ENCODE assay signal across 10 cellular contexts in genomic region chr4:113080050-113080449, GRCh38. TPM values are rescaled to one million over a fixed set of nuclear protein-coding genes. Genes with fewer than 3 reads are reported as not detected.
DNase-seq lines count a peak whose midpoint lies in the region; ATAC-seq and TF ChIP-seq lines count a peak whose summit lies in the region.
"Had no signal": no experiment of that assay in that cellular context is flagged by ENCODE, and none has a peak within 500 bp of the region (broad histone marks: within the 10 kb centered on the region; RNA-seq: fewer than 3 reads in every experiment).

No MANE protein-coding gene starts in this region.

- H3F3A ChIP-seq in GM23248 (ENCODE audit: insufficient read depth), result no peaks in the 10 kb centered on the region

- H3K9me2 ChIP-seq in GM23248 (ENCODE audit: insufficient read depth), result no peaks in the 10 kb centered on the region
- H3K9me2 ChIP-seq in hepatocyte (replicated peaks; ENCODE audit: insufficient read depth), result no peaks in the 10 kb centered on the region

- 87 to 88% methylated on average over 9 of the region's 9 CpGs for WGBS in GM23248 (ENCODE audit: low coverage in 1 of 2, low lambda C conversion rate in 2 of 2, missing lambda C conversion rate in 2 of 2), 2 experiments
- WGBS in hepatocyte (ENCODE audit: low lambda C conversion rate, missing lambda C conversion rate), result 80% methylated on average over 9 of the region's 9 CpGs

- H3K36me3 ChIP-seq in GM23248 (ENCODE audit: low read depth) (no peaks in the 10 kb centered on the region), RWPE2 (ENCODE audit: low read depth) (no peaks in the 10 kb centered on the region), hepatocyte (replicated peaks; ENCODE audit: insufficient read depth, low read depth) (no peaks in the 10 kb centered on the region)

- H3K4me3 ChIP-seq in GM23248 (no peak overlapping the region), RWPE2 (ENCODE audit: severe bottlenecking) (no peak overlapping the region), hepatocyte (no peak overlapping the region)

- no peaks in the 10 kb centered on the region for H3K4me1 Mint-ChIP-seq in nephron progenitor cell

- no peaks in the 10 kb centered on the region for H4K20me1 ChIP-seq in GM23248 (ENCODE audit: insufficient read depth)
- H4K20me1 ChIP-seq in hepatocyte (ENCODE audit: insufficient read depth, poor library complexity, severe bottlenecking), result no peaks in the 10 kb centered on the region

- H3K4me1 ChIP-seq in GM23248 (ENCODE audit: insufficient read depth), result no peaks in the 10 kb centered on the region
- H3K4me1 ChIP-seq in RWPE2 (ENCODE audit: insufficient read depth, poor library complexity, severe bottlenecking), result no peaks in the 10 kb centered on the region
- no peaks in the 10 kb centered on the region for H3K4me1 ChIP-seq in hepatocyte (ENCODE audit: insufficient read depth)

- peak; percentile 71 for DNase-seq in Ammon's horn (ENCODE audit: low spot score)
- DNase-seq in GM23248, result peak; percentile 66
- no peak for DNase-seq in RWPE2 (ENCODE audit: low spot score)
- DNase-seq in hepatocyte (ENCODE audit: low spot score), result peak; percentile 54
- DNase-seq in activated CD4-positive, CD25-positive, alpha-beta regulatory T cell treated with anti-CD3 and anti-CD28 coated beads, Interleukin-2, amount 50 U/mL, for 72 hours, result no peak
- DNase-seq in nephron progenitor cell, result no peak
- DNase-seq in NCI-H2029 treated with DMSO at 0.1 percent for 48 hours (lab: John Stamatoyannopoulos, UW), result no peak
- DNase-seq in GM10248 (ENCODE audit: extremely low spot score), result no peak
- DNase-seq: activated T-cell treated with anti-CD3 and anti-CD28 coated beads, Interleukin-2, amount 50 U/mL, for 24 hours; NCI-H774 had no signal

- H3K79me2 ChIP-seq in GM23248 (ENCODE audit: insufficient read depth) (no peaks in the 10 kb centered on the region), hepatocyte (no peaks in the 10 kb centered on the region)

- H3K4me2 ChIP-seq in GM23248 (ENCODE audit: unreplicated experiment) (no peak overlapping the region), hepatocyte (no peak overlapping the region)

- H3K9ac ChIP-seq in GM23248, result no peak overlapping the region

- CTCF ChIA-PET in GM10248 (lab: Yijun Ruan, JAX), result no interaction called here

- in situ Hi-C loops in GM23248 (cut with MboI), result no loop called here

- no peaks in the 10 kb centered on the region for H3K9me3 ChIP-seq in GM23248 (ENCODE audit: low read depth)
- H3K9me3 ChIP-seq in RWPE2 (ENCODE audit: severe bottlenecking), result no peaks in the 10 kb centered on the region
- H3K9me3 ChIP-seq in hepatocyte (ENCODE audit: low read depth), result no peaks in the 10 kb centered on the region

- H3K27me3 ChIP-seq in GM23248 (replicated peaks; ENCODE audit: insufficient read depth) (no peaks in the 10 kb centered on the region), RWPE2 (ENCODE audit: insufficient read depth, poor library complexity, severe bottlenecking) (no peaks in the 10 kb centered on the region), hepatocyte (no peaks in the 10 kb centered on the region)

- no peaks in the 10 kb centered on the region for H3K9me3 Mint-ChIP-seq in nephron progenitor cell
- H3K9me3 Mint-ChIP-seq: activated T-cell treated with anti-CD3 and anti-CD28 coated beads, Interleukin-2, amount 50 U/mL, for 24 hours had no signal

- no peak overlapping the region for H3K27ac Mint-ChIP-seq in nephron progenitor cell
- H3K27ac Mint-ChIP-seq: activated T-cell treated with anti-CD3 and anti-CD28 coated beads, Interleukin-2, amount 50 U/mL, for 24 hours had no signal

- POLR2A ChIA-PET in GM10248 (lab: Yijun Ruan, JAX), result no interaction called here

- ATAC-seq in RWPE2 (ENCODE audit: low read depth), result peak; percentile 36; the same call in 1 of the 3 replicates

- no peaks in the 10 kb centered on the region for H3K36me3 Mint-ChIP-seq in nephron progenitor cell (ENCODE audit: low read depth)

- TF ChIP-seq CTCF in RWPE2 (IDR thresholded peaks at IDR 0.05; ENCODE audit: poor library complexity, severe bottlenecking), result no peak
- TF ChIP-seq CTCF in hepatocyte (IDR thresholded peaks at IDR 0.05; ENCODE audit: poor library complexity), result no peak
- TF ChIP-seq CTCF in nephron progenitor cell (IDR thresholded peaks at IDR 0.05), result no peak
- TF ChIP-seq CTCF in GM10248 (IDR thresholded peaks at IDR 0.05; ENCODE audit: control extremely low read depth, extremely low read depth, low read depth, missing control alignments), result no peak

- H2AFZ ChIP-seq in GM23248 (no peak overlapping the region), hepatocyte (no peak overlapping the region)

- H3K4me3 Mint-ChIP-seq in nephron progenitor cell, result no peak overlapping the region
- H3K4me3 Mint-ChIP-seq: activated T-cell treated with anti-CD3 and anti-CD28 coated beads, Interleukin-2, amount 50 U/mL, for 24 hours had no signal

- H3K27ac ChIP-seq in GM23248 (no peak overlapping the region), RWPE2 (ENCODE audit: poor library complexity, severe bottlenecking) (no peak overlapping the region), hepatocyte (no peak overlapping the region)

- peaks cover 4% of the 10 kb centered on the region for H3K27me3 Mint-ChIP-seq in nephron progenitor cell (ENCODE audit: low read depth, poor library complexity)

RNA-seq across cellular contexts. Expression of gene ANK2, which starts 30.6 kb away (rescaled TPM):
- 25.9 and 53.1 TPM in 2 replicates for total RNA-seq in GM23248 (2014; rRNA removed; shearing (Covaris generic))
- polyA plus RNA-seq in GM23248 (2016; fragmentation: Nextera tagmentation; extraction: Ambion mirVana) (8.8 and 10.9 TPM in 2 replicates), hepatocyte (3.6 and 4.9 TPM in 2 replicates)
- total RNA-seq in hepatocyte, result 10.9 and 17.5 TPM in 2 replicates

Comparison
In these comparisons a context has a peak if more than half of its experiments do, and no peak if none do; other contexts are left out.
1. DNase-seq: peak in Ammon's horn (single experiment), GM23248 (single experiment) and hepatocyte (single experiment); none in RWPE2 (single experiment), activated CD4-positive, CD25-positive, alpha-beta regulatory T cell treated with anti-CD3 and anti-CD28 coated beads, Interleukin-2, amount 50 U/mL, for 72 hours (single experiment), nephron progenitor cell (single experiment), NCI-H2029 treated with DMSO at 0.1 percent for 48 hours (single experiment) and GM10248 (single experiment).